In the genomic region with DNA sequence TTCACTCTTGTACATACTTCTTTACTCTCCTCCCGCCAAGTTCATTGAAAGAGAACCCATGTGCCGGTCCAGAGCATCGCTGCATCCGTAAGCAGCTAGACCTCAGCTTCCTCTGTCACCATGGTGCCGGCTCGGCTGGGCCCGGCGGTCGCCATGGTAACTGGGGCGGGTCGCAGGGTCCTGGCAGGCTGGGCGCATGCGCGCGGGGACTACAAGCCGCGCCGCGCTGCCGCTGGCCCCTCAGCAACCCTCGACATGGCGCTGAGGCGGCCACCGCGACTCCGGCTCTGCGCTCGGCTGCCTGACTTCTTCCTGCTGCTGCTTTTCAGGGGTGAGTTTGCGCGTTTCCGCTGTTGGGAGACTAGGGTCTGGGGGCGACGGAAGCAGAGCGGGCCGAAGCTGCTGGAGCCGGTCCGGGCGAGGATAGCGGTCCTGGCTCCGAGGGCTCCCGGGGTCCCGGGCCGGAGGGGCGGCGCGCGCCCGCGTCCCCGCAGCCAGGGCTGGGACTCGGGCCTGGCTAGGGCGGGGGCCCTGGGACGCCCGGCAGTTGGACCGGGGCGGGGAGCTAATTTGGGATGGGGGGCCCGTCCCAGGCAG, we compare ENCODE assay signal across 1 cellular context.
TF ChIP-seq lines count a peak whose summit lies in the region.

JAM3 (plus strand) TSS at position 244 of the 597 bp plus-strand sequence; CDS start at position 256, 12 bp downstream.

TF ChIP-seq in HepG2, 621 proteins besides CTCF, POLR2A, EP300 and RAD21 (continued from another document and continues in another):
- TF ChIP-seq GTF2F1 (IDR thresholded peaks at IDR 0.05; ENCODE audit: low read length) (no peak), RELA (CRISPR knock-in tag; IDR thresholded peaks at IDR 0.05) (no peak), ZNF619 (CRISPR knock-in tag; IDR thresholded peaks at IDR 0.05) (0 out of 2 replicates have a peak, but pooled peaks have one; percentile 46), ZNF432 (CRISPR knock-in tag; IDR thresholded peaks at IDR 0.05; ENCODE audit: borderline replicate concordance) (no peak), FOXC1 (CRISPR knock-in tag; IDR thresholded peaks at IDR 0.05; ENCODE audit: borderline replicate concordance) (0 out of 2 replicates have a peak, but pooled peaks have one; percentile 29), PHF20 (CRISPR knock-in tag; IDR thresholded peaks at IDR 0.05) (no peak), ZNF546 (CRISPR knock-in tag; conservative IDR thresholded peaks at IDR 0.05) (no peak), SOX5 (CRISPR knock-in tag; IDR thresholded peaks at IDR 0.05; ENCODE audit: borderline replicate concordance) (no peak), ZNF367 (CRISPR knock-in tag; IDR thresholded peaks at IDR 0.05; ENCODE audit: borderline replicate concordance) (no peak), ZIK1 (CRISPR knock-in tag; IDR thresholded peaks at IDR 0.05; ENCODE audit: borderline replicate concordance, low read depth) (no peak), JUN (CRISPR knock-in tag; IDR thresholded peaks at IDR 0.05) (no peak), ARID2 (CRISPR knock-in tag; IDR thresholded peaks at IDR 0.05; ENCODE audit: borderline replicate concordance) (no peak), REL (CRISPR knock-in tag; conservative IDR thresholded peaks at IDR 0.05) (no peak), AHR (CRISPR knock-in tag; IDR thresholded peaks at IDR 0.05) (peak; percentile 49; the same call in 1 of the 2 replicates), ZNF549 (CRISPR knock-in tag; IDR thresholded peaks at IDR 0.05) (no peak), ZNF512 (CRISPR knock-in tag; IDR thresholded peaks at IDR 0.05) (peak; percentile 64; the same call in 1 of the 2 replicates), SNAPC2 (CRISPR knock-in tag; IDR thresholded peaks at IDR 0.05) (no peak), PBX3 (CRISPR knock-in tag; IDR thresholded peaks at IDR 0.05; ENCODE audit: borderline replicate concordance) (no peak), ZNF770 (CRISPR knock-in tag; IDR thresholded peaks at IDR 0.05) (no peak), PLRG1 (conservative IDR thresholded peaks at IDR 0.05) (no peak), ZBTB7A (CRISPR knock-in tag; IDR thresholded peaks at IDR 0.05) (no peak), MYC (CRISPR knock-in tag; IDR thresholded peaks at IDR 0.05; ENCODE audit: borderline replicate concordance) (peak; percentile 26; the same call in 1 of the 2 replicates), ZNF17 (CRISPR knock-in tag; IDR thresholded peaks at IDR 0.05) (no peak), HOXA3 (CRISPR knock-in tag; IDR thresholded peaks at IDR 0.05) (no peak), ZNF263 (CRISPR knock-in tag; IDR thresholded peaks at IDR 0.05) (no peak), GZF1 (CRISPR knock-in tag; IDR thresholded peaks at IDR 0.05) (no peak), ZSCAN5A (CRISPR knock-in tag; IDR thresholded peaks at IDR 0.05; ENCODE audit: borderline replicate concordance) (no peak), HCFC1 (IDR thresholded peaks at IDR 0.05; ENCODE audit: low read depth, low read length) (no peak), RERE (CRISPR knock-in tag; IDR thresholded peaks at IDR 0.05; ENCODE audit: low read depth) (no peak), HOXA9 (CRISPR knock-in tag; IDR thresholded peaks at IDR 0.05; ENCODE audit: borderline replicate concordance) (no peak), CCDC6 (CRISPR knock-in tag; IDR thresholded peaks at IDR 0.05) (no peak), ZNF644 (CRISPR knock-in tag; IDR thresholded peaks at IDR 0.05; ENCODE audit: low read depth) (no peak), ZNF484 (CRISPR knock-in tag; IDR thresholded peaks at IDR 0.05; ENCODE audit: borderline replicate concordance, low read depth) (no peak), TFDP2 (CRISPR knock-in tag; IDR thresholded peaks at IDR 0.05) (peak; percentile 51; the same call in 1 of the 2 replicates)
- TF ChIP-seq, protein P1, sequence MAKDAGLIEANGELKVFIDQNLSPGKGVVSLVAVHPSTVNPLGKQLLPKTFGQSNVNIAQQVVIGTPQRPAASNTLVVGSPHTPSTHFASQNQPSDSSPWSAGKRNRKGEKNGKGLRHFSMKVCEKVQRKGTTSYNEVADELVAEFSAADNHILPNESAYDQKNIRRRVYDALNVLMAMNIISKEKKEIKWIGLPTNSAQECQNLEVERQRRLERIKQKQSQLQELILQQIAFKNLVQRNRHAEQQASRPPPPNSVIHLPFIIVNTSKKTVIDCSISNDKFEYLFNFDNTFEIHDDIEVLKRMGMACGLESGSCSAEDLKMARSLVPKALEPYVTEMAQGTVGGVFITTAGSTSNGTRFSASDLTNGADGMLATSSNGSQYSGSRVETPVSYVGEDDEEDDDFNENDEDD (CRISPR knock-in tag; IDR thresholded peaks at IDR 0.05; ENCODE audit: borderline replicate concordance): peak; percentile 57; the same call in 1 of the 2 replicates
- TF ChIP-seq, protein P2, sequence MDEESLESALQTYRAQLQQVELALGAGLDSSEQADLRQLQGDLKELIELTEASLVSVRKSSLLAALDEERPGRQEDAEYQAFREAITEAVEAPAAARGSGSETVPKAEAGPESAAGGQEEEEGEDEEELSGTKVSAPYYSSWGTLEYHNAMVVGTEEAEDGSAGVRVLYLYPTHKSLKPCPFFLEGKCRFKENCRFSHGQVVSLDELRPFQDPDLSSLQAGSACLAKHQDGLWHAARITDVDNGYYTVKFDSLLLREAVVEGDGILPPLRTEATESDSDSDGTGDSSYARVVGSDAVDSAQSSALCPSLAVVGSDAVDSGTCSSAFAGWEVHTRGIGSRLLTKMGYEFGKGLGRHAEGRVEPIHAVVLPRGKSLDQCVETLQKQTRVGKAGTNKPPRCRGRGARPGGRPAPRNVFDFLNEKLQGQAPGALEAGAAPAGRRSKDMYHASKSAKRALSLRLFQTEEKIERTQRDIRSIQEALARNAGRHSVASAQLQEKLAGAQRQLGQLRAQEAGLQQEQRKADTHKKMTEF (CRISPR knock-in tag; IDR thresholded peaks at IDR 0.05): no peak
- TF ChIP-seq, protein P3, sequence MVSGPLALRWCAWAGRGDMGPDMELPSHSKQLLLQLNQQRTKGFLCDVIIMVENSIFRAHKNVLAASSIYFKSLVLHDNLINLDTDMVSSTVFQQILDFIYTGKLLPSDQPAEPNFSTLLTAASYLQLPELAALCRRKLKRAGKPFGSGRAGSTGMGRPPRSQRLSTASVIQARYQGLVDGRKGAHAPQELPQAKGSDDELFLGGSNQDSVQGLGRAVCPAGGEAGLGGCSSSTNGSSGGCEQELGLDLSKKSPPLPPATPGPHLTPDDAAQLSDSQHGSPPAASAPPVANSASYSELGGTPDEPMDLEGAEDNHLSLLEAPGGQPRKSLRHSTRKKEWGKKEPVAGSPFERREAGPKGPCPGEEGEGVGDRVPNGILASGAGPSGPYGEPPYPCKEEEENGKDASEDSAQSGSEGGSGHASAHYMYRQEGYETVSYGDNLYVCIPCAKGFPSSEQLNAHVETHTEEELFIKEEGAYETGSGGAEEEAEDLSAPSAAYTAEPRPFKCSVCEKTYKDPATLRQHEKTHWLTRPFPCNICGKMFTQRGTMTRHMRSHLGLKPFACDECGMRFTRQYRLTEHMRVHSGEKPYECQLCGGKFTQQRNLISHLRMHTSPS (CRISPR knock-in tag; IDR thresholded peaks at IDR 0.05; ENCODE audit: low read depth): no peak
- TF ChIP-seq, protein P4, sequence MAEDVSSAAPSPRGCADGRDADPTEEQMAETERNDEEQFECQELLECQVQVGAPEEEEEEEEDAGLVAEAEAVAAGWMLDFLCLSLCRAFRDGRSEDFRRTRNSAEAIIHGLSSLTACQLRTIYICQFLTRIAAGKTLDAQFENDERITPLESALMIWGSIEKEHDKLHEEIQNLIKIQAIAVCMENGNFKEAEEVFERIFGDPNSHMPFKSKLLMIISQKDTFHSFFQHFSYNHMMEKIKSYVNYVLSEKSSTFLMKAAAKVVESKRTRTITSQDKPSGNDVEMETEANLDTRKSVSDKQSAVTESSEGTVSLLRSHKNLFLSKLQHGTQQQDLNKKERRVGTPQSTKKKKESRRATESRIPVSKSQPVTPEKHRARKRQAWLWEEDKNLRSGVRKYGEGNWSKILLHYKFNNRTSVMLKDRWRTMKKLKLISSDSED (CRISPR knock-in tag; IDR thresholded peaks at IDR 0.05): no peak
